10 cellular contexts compared by ENCODE assay signal in the genomic region with DNA sequence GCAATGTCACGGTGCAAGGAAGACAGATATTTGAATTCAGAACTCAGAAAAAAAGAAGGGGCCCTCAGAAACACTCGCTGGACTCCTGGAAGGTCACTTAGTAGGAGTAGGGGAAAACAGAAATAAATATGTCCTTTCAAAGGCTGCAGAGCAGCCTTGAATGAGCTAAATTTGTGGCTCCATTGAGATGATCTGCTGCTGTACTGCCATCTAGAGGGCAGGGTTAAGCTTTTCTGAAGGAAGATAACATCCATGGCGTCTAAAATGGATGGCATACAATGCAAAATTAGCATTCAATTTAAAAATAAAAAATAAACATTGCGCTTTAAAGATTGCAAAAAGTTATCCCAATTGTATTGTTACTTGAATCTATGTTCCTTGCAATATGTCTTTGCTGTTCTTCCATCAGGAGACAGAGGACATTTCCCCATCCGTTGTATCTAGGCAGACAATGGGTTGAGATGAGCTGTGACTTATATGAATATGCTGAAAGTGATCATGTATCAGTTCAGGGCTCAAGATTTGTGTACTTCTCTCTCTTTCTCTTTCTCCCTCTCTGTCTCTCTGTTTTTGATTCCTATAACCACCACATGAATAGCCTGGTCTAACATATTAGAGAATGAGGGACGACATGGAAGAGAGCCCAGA.
DNase-seq lines count a peak whose midpoint lies in the region; FAIRE-seq and TF ChIP-seq lines count a peak whose summit lies in the region.
"Had no signal": no experiment of that assay in that cellular context is flagged by ENCODE, and none has a peak within 500 bp of the region (broad histone marks: within the 10 kb centered on the region; RNA-seq: fewer than 3 reads in every experiment).

No MANE protein-coding gene starts in this region.

- H3K27ac Mint-ChIP-seq in activated CD4-positive, alpha-beta T cell treated with anti-CD3 and anti-CD28 coated beads, Interleukin-2, amount 10 ng/mL, durations not matched to agents 7 days and 5 days, result no peak overlapping the region
- H3K27ac Mint-ChIP-seq: IgD-negative memory B cell had no signal

- no peaks in the 10 kb centered on the region for H3K4me1 Mint-ChIP-seq in activated CD4-positive, alpha-beta T cell treated with anti-CD3 and anti-CD28 coated beads, Interleukin-2, amount 10 ng/mL, durations not matched to agents 7 days and 5 days
- H3K4me1 Mint-ChIP-seq: IgD-negative memory B cell had no signal

- H3K27ac ChIP-seq in endothelial cell of umbilical vein (ENCODE audit: insufficient read depth, low read depth, low read length), result no peak overlapping the region

- H3K27me3 Mint-ChIP-seq in activated CD4-positive, alpha-beta T cell treated with anti-CD3 and anti-CD28 coated beads, Interleukin-2, amount 10 ng/mL, durations not matched to agents 7 days and 5 days, result no peaks in the 10 kb centered on the region
- H3K27me3 Mint-ChIP-seq: IgD-negative memory B cell had no signal

- no peaks in the 10 kb centered on the region for H3K79me2 ChIP-seq in endothelial cell of umbilical vein (ENCODE audit: control insufficient read depth, insufficient read depth, low read length)

- POLR2A ChIA-PET in endothelial cell of umbilical vein (lab: Charles Lee), result no interaction called here
- POLR2A ChIA-PET in activated CD4-positive, alpha-beta T cell treated with anti-CD3 and anti-CD28 coated beads, Interleukin-2, amount 10 ng/mL, durations not matched to agents 7 days and 5 days (lab: Charles Lee), result no interaction called here

- H3K27me3 ChIP-seq in HAP-1 (ENCODE audit: low read depth), result no peaks in the 10 kb centered on the region
- no peaks in the 10 kb centered on the region for H3K27me3 ChIP-seq in endothelial cell of umbilical vein (ENCODE audit: control insufficient read depth in 2 of 2, insufficient read depth in 2 of 2, low read length in 2 of 2)

- no peaks in the 10 kb centered on the region for H3K36me3 Mint-ChIP-seq in activated CD4-positive, alpha-beta T cell treated with anti-CD3 and anti-CD28 coated beads, Interleukin-2, amount 10 ng/mL, durations not matched to agents 7 days and 5 days (ENCODE audit: low read depth)
- H3K36me3 Mint-ChIP-seq: IgD-negative memory B cell had no signal

- H3K9me1 ChIP-seq in endothelial cell of umbilical vein (replicated peaks; ENCODE audit: control insufficient read depth, extremely low read depth, insufficient read depth, low read length), result no peaks in the 10 kb centered on the region

- peaks cover 4% of the 10 kb centered on the region for H3K9me3 Mint-ChIP-seq in activated CD4-positive, alpha-beta T cell treated with anti-CD3 and anti-CD28 coated beads, Interleukin-2, amount 10 ng/mL, durations not matched to agents 7 days and 5 days

- DNase-seq in GM12864 (ENCODE audit: low read depth) (peak; percentile 13), HAP-1 (ENCODE audit: low spot score in 2 of 2) (peak; percentile 4 to 15), LNCaP clone FGC (ENCODE audit: low read depth) (no peak), endothelial cell of umbilical vein (ENCODE audit: low read depth, low spot score) (peak; percentile 8), KG1 (lab: John Stamatoyannopoulos, UW) (no peak), T-helper 9 cell (no peak), COR-L47 (lab: John Stamatoyannopoulos, UW) (no peak)
- DNase-seq in activated CD4-positive, alpha-beta T cell treated with anti-CD3 and anti-CD28 coated beads, Interleukin-2, amount 10 ng/mL, durations not matched to agents 7 days and 5 days, result no peak

- no peaks in the 10 kb centered on the region for H3K36me3 ChIP-seq in HAP-1 (replicated peaks)
- no peaks in the 10 kb centered on the region for H3K36me3 ChIP-seq in endothelial cell of umbilical vein (ENCODE audit: control insufficient read depth in 2 of 2, extremely low read depth in 1 of 2, insufficient read depth in 2 of 2, low read length in 2 of 2)

- TF ChIP-seq CTCF in GM12864 (IDR thresholded peaks at IDR 0.05; ENCODE audit: low read depth, low read length, missing control alignments), result peak; percentile 63
- peak; percentile 74 for TF ChIP-seq CTCF in LNCaP clone FGC (IDR thresholded peaks at IDR 0.05; ENCODE audit: control insufficient read depth, extremely low read depth, insufficient read depth)
- peak; percentile 19 to 32 for TF ChIP-seq CTCF in endothelial cell of umbilical vein (IDR thresholded peaks at IDR 0.05; ENCODE audit: extremely low read depth in 1 of 2, insufficient read depth in 1 of 2, low read depth in 1 of 2, low read length in 2 of 2)

- TF ChIP-seq POLR2A in endothelial cell of umbilical vein (IDR thresholded peaks at IDR 0.05; ENCODE audit: low read depth, low read length), result no peak

- peak; percentile 18 for FAIRE-seq in endothelial cell of umbilical vein (lab: Jason Lieb, UNC)
- FAIRE-seq: endometrium had no signal

- H3K4me1 ChIP-seq in HAP-1 (no peaks in the 10 kb centered on the region), endothelial cell of umbilical vein (ENCODE audit: control insufficient read depth, extremely low read depth, insufficient read depth, low read length) (no peaks in the 10 kb centered on the region)

- no peak overlapping the region for H3K4me2 ChIP-seq in endothelial cell of umbilical vein (ENCODE audit: insufficient read depth, low read length)

- H3K4me3 Mint-ChIP-seq in activated CD4-positive, alpha-beta T cell treated with anti-CD3 and anti-CD28 coated beads, Interleukin-2, amount 10 ng/mL, durations not matched to agents 7 days and 5 days, result no peak overlapping the region
- H3K4me3 Mint-ChIP-seq: IgD-negative memory B cell had no signal

- no peaks in the 10 kb centered on the region for H4K20me1 ChIP-seq in endothelial cell of umbilical vein (replicated peaks; ENCODE audit: control insufficient read depth, extremely low read depth, insufficient read depth, low read length)

- dilution Hi-C loops in endothelial cell of umbilical vein (cut with MboI; ENCODE audit: extremely low pct_ligation_motif_present, low sequenced_read_pairs), result no loop called here

- intact Hi-C loops in endothelial cell of umbilical vein (cut with micrococcal nuclease), result no loop called here

- in situ Hi-C loops in HAP-1 (cut with MboI; ENCODE audit: low sequenced_read_pairs), result no loop called here

- no peaks in the 10 kb centered on the region for H3K9me3 ChIP-seq in HAP-1
- H3K9me3 ChIP-seq in endothelial cell of umbilical vein (replicated peaks; ENCODE audit: control insufficient read depth, insufficient read depth, low read length), result no peaks in the 10 kb centered on the region

- no TSS peak for BruUV-seq in endothelial cell of umbilical vein (replicated peaks; lab: Mats Ljungman, UMichigan)

- CTCF ChIA-PET in endothelial cell of umbilical vein (lab: Charles Lee), result interaction anchor here (1.1 to 1.4 kb wide), 2 partner anchors 8 to 480 kb away, joined by 4 to 5 read pairs; no protein-coding TSS in a partner anchor
- CTCF ChIA-PET in activated CD4-positive, alpha-beta T cell treated with anti-CD3 and anti-CD28 coated beads, Interleukin-2, amount 10 ng/mL, durations not matched to agents 7 days and 5 days (lab: Charles Lee), result interaction anchor here (1.3 kb wide), 1 partner anchor 14 kb away, joined by 4 read pairs; no protein-coding TSS in a partner anchor

- H3K4me3 ChIP-seq in GM12864 (ENCODE audit: low read depth, low read length), result no peak overlapping the region
- no peak overlapping the region for H3K4me3 ChIP-seq in HAP-1
- H3K4me3 ChIP-seq in LNCaP clone FGC (ENCODE audit: low read depth, low read length), result no peak overlapping the region
- no peak overlapping the region for H3K4me3 ChIP-seq in endothelial cell of umbilical vein (replicated peaks in 1 of 3; ENCODE audit: insufficient read depth in 1 of 3, low read depth in 1 of 3, low read length in 3 of 3)

- H2AFZ ChIP-seq in endothelial cell of umbilical vein (ENCODE audit: low read depth, low read length), result no peak overlapping the region

- H3K9ac ChIP-seq in endothelial cell of umbilical vein (replicated peaks; ENCODE audit: extremely low read depth, insufficient read depth, low read length), result no peak overlapping the region

TF ChIP-seq in endothelial cell of umbilical vein, 7 proteins besides CTCF, POLR2A, EP300 and RAD21:
- TF ChIP-seq JUN (IDR thresholded peaks at IDR 0.05; ENCODE audit: borderline replicate concordance, insufficient read depth, insufficient read length, low read depth) (no peak), POLR2AphosphoS5 (IDR thresholded peaks at IDR 0.05; ENCODE audit: insufficient read depth, low read depth, low read length) (no peak)

Comparison
In these comparisons a context has a peak if more than half of its experiments do, and no peak if none do; other contexts are left out.
1. DNase-seq: peak in GM12864 (single experiment), HAP-1 (2 of 2) and endothelial cell of umbilical vein (single experiment); none in LNCaP clone FGC (single experiment), KG1 (single experiment), T-helper 9 cell (single experiment), activated CD4-positive, alpha-beta T cell treated with anti-CD3 and anti-CD28 coated beads, Interleukin-2, amount 10 ng/mL, durations not matched to agents 7 days and 5 days (single experiment) and COR-L47 (single experiment).
2. Peak in every context shown above with its lines, with median percentiles within 50 percentile points of each other: CTCF ChIP-seq.